ENCODE assay signal across 12 cellular contexts in the genomic region with DNA sequence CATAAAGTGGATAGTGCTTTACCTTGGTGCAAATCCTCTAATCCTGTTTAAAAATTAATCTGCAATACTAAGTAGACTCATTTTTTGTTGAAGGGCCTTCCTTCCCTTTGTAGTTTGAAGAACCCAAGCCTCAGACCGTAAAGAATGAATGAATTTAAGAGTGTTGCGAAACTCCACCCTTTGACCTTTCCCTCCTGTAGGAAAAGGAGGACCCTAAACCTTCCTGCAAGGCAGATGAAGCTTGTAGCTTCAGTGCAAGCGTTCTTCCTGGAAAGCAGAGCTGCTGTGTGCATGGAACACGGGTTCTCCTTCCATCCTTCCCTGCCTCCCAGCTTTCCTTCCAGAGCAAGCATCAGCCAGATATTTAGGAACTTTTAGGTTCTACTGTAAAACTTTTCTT. TPM values are rescaled to one million over a fixed set of nuclear protein-coding genes. Genes with fewer than 3 reads are reported as not detected.
DNase-seq lines count a peak whose midpoint lies in the region; ATAC-seq and TF ChIP-seq lines count a peak whose summit lies in the region.
"Had no signal": no experiment of that assay in that cellular context is flagged by ENCODE, and none has a peak within 500 bp of the region (broad histone marks: within the 10 kb centered on the region; RNA-seq: fewer than 3 reads in every experiment).

No MANE protein-coding gene starts in this region.

- H3K4me3 Mint-ChIP-seq in activated CD4-positive, alpha-beta T cell treated with anti-CD3 and anti-CD28 coated beads, Interleukin-2, amount 10 ng/mL, durations not matched to agents 24 days and 14 days, result peak overlapping the region; percentile 91

- H4K20me1 ChIP-seq in PC-9 (ENCODE audit: insufficient read depth), result no peaks in the 10 kb centered on the region

- no peak overlapping the region for H2AFZ ChIP-seq in PC-9

- CTCF ChIA-PET in PC-9 (lab: Charles Lee), result interaction anchor here (0.7 to 3.2 kb wide), 2 partner anchors 41 to 45 kb away, joined by 7 to 15 read pairs; no protein-coding TSS in a partner anchor

- intact Hi-C loops in activated CD4-positive, alpha-beta T cell treated with anti-CD3 and anti-CD28 coated beads, Interleukin-2, amount 10 ng/mL, durations not matched to agents 24 days and 14 days (cut with micrococcal nuclease), result loop anchor here (5.0 kb wide), 1 partner anchor 964 kb away; a partner anchor contains a TSS
- intact Hi-C loops in PC-9 (cut with micrococcal nuclease; ENCODE audit: unreplicated experiment), result loop anchor here (10.0 kb wide), 1 partner anchor 392 kb away; a partner anchor contains a TSS

- peaks cover 26% of the 10 kb centered on the region; the same call in 1 of the 2 replicates for H3F3A ChIP-seq in PC-9 (ENCODE audit: insufficient read depth, low read depth)

- H3K4me1 Mint-ChIP-seq in activated CD4-positive, alpha-beta T cell treated with anti-CD3 and anti-CD28 coated beads, Interleukin-2, amount 10 ng/mL, durations not matched to agents 24 days and 14 days, result peaks cover 17% of the 10 kb centered on the region

- POLR2A ChIA-PET in PC-9 (lab: Charles Lee; ENCODE audit: unreplicated experiment), result interaction anchor here (0.7 kb wide), 1 partner anchor 191 kb away, joined by 3 read pairs; no protein-coding TSS in a partner anchor

- peak overlapping the region; percentile 89 for H3K4me2 ChIP-seq in PC-9

- H3K36me3 ChIP-seq in PC-9 (ENCODE audit: low read depth), result no peaks in the 10 kb centered on the region
- H3K36me3 ChIP-seq: SJSA1 had no signal

- H3K27ac ChIP-seq in PC-9 (no peak overlapping the region), foreskin keratinocyte (peak overlapping the region; percentile 34)
- H3K27ac ChIP-seq: SJSA1 had no signal

- H3K4me1 ChIP-seq in PC-9 (replicated peaks; ENCODE audit: insufficient read depth) (peaks cover 26% of the 10 kb centered on the region), foreskin keratinocyte (peaks cover 6% of the 10 kb centered on the region)

- peak overlapping the region; percentile 69; the same call in 1 of the 2 replicates for H3K4me3 ChIP-seq in PC-9
- H3K4me3 ChIP-seq: SJSA1 had no signal

- no peak overlapping the region for H3K27ac Mint-ChIP-seq in activated CD4-positive, alpha-beta T cell treated with anti-CD3 and anti-CD28 coated beads, Interleukin-2, amount 10 ng/mL, durations not matched to agents 24 days and 14 days

- peaks cover 10% of the 10 kb centered on the region for H3K79me2 ChIP-seq in PC-9 (ENCODE audit: low read depth)

- TF ChIP-seq CTCF in PC-9 (conservative IDR thresholded peaks at IDR 0.05) (no peak), foreskin keratinocyte (conservative IDR thresholded peaks at IDR 0.05) (no peak)

- no peaks in the 10 kb centered on the region for H3K9me3 ChIP-seq in PC-9 (ENCODE audit: insufficient read depth, low read depth)

- DNase-seq in activated CD4-positive, alpha-beta T cell treated with anti-CD3 and anti-CD28 coated beads, Interleukin-2, amount 10 ng/mL, durations not matched to agents 24 days and 14 days, result no peak
- DNase-seq in activated CD4-positive, alpha-beta T cell treated with anti-CD3 and anti-CD28 coated beads, Interleukin-2, amount 50 U/mL, for 4 hours, result no peak
- no peak for DNase-seq in PC-9
- DNase-seq in foreskin keratinocyte, result no peak
- DNase-seq in renal cortical epithelial cell (ENCODE audit: low read depth), result peak; percentile 41
- DNase-seq in inferior parietal cortex (ENCODE audit: extremely low spot score), result no peak
- no peak for DNase-seq in stimulated activated CD4-positive, alpha-beta T cell treated with anti-CD3 and anti-CD28 coated beads, Interleukin-2, amount 100 ng/mL, for 24 hours
- DNase-seq: activated T-cell treated with anti-CD3 and anti-CD28 coated beads, Interleukin-2, amount 50 U/mL, for 4 hours; NCI-H187; stimulated activated CD4-positive, alpha-beta T cell treated with anti-CD3 and anti-CD28 coated beads, Interleukin-2, amount 100 ng/mL, for 48 hours had no signal

- no peaks in the 10 kb centered on the region for H3K9me2 ChIP-seq in PC-9 (ENCODE audit: insufficient read depth)

- H3K27me3 ChIP-seq in PC-9 (ENCODE audit: insufficient read depth, low read depth) (no peaks in the 10 kb centered on the region), foreskin keratinocyte (no peaks in the 10 kb centered on the region)
- H3K27me3 ChIP-seq: SJSA1 had no signal

- H3K9me3 Mint-ChIP-seq in activated CD4-positive, alpha-beta T cell treated with anti-CD3 and anti-CD28 coated beads, Interleukin-2, amount 10 ng/mL, durations not matched to agents 24 days and 14 days, result no peaks in the 10 kb centered on the region
- H3K9me3 Mint-ChIP-seq: activated T-cell treated with anti-CD3 and anti-CD28 coated beads, Interleukin-2, amount 50 U/mL, for 4 hours had no signal

- no peak for ATAC-seq in foreskin keratinocyte
- no peak for ATAC-seq in GM19035 (IDR thresholded peaks at IDR 0.05; ENCODE audit: unreplicated experiment)
- ATAC-seq: activated T-cell treated with anti-CD3 and anti-CD28 coated beads, Interleukin-2, amount 50 U/mL, for 4 hours had no signal

- BruUV-seq in PC-9 (replicated peaks; lab: Mats Ljungman, UMichigan), result TSS peak; percentile 48

- H3K36me3 Mint-ChIP-seq in activated CD4-positive, alpha-beta T cell treated with anti-CD3 and anti-CD28 coated beads, Interleukin-2, amount 10 ng/mL, durations not matched to agents 24 days and 14 days (ENCODE audit: low read depth), result no peaks in the 10 kb centered on the region

- peaks cover 10% of the 10 kb centered on the region for H3K27me3 Mint-ChIP-seq in activated CD4-positive, alpha-beta T cell treated with anti-CD3 and anti-CD28 coated beads, Interleukin-2, amount 10 ng/mL, durations not matched to agents 24 days and 14 days

RNA-seq across cellular contexts. Expression of a gene that starts 1.7 kb away (rescaled TPM):
- 18.8 and 20.1 TPM in 2 replicates for total RNA-seq in activated CD4-positive, alpha-beta T cell treated with anti-CD3 and anti-CD28 coated beads, Interleukin-2, amount 10 ng/mL, durations not matched to agents 24 days and 14 days
- 83.6 and 91.4 TPM in 2 replicates for total RNA-seq in PC-9 (2021)
- 26.1 and 31.8 TPM in 2 replicates for total RNA-seq in foreskin keratinocyte
- polyA plus RNA-seq in foreskin keratinocyte, result 31.7 and 35.0 TPM in 2 replicates
- 32.1 and 123 TPM in 2 replicates for total RNA-seq in renal cortical epithelial cell
